Comparison of ENCODE assay signal across 12 cellular contexts in genomic region chr1:51736702-51737101, GRCh38.
A peak's percentile ranks its signal among the peaks of the same experiment; 100 is the strongest.
DNase-seq lines count a peak whose midpoint lies in the region; TF ChIP-seq lines count a peak whose summit lies in the region.
"Had no signal": no experiment of that assay in that cellular context is flagged by ENCODE, and none has a peak within 500 bp of the region (broad histone marks: within the 10 kb centered on the region; RNA-seq: fewer than 3 reads in every experiment).

No MANE protein-coding gene starts in this region.

- no peak overlapping the region for H3K4me2 ChIP-seq in mesenchymal stem cell (ENCODE audit: low read length, poor library complexity, severe bottlenecking)

- no peak for TF ChIP-seq POLR2A in testis (IDR thresholded peaks at IDR 0.05)

- no peak overlapping the region for H3K4ac ChIP-seq in mesenchymal stem cell (ENCODE audit: low read depth in 1 of 2, low read length in 2 of 2)

- H4K91ac ChIP-seq in mesenchymal stem cell (ENCODE audit: low read length), result no peak overlapping the region

- H4K8ac ChIP-seq in mesenchymal stem cell (ENCODE audit: low read length), result no peak overlapping the region

- no peaks in the 10 kb centered on the region for H3K9me3 Mint-ChIP-seq in MCF 10A (ENCODE audit: unreplicated experiment)

- H3K36me3 Mint-ChIP-seq in MCF 10A (ENCODE audit: insufficient read depth, unreplicated experiment), result no peaks in the 10 kb centered on the region

- in situ Hi-C loops in Caki2 (cut with HindIII; ENCODE audit: low pct_unique_long_range_greater_than_20kb, low sequenced_read_pairs), result no loop called here

- DNase-seq in Caki2 (ENCODE audit: low read depth) (peak; percentile 85), LoVo (ENCODE audit: low spot score) (peak; percentile 71), MCF 10A (ENCODE audit: unreplicated experiment) (peak; percentile 80), mesenchymal stem cell (peak; percentile 50), NCI-H146 treated with DMSO at 0.1 percent for 48 hours (lab: John Stamatoyannopoulos, UW; ENCODE audit: unreplicated experiment) (no peak), GM19240 (ENCODE audit: insufficient read length, low spot score) (no peak), testis (no peak)
- DNase-seq in activated CD4-positive, CD25-positive, alpha-beta regulatory T cell treated with anti-CD3 and anti-CD28 coated beads, Interleukin-2, amount 50 U/mL, for 72 hours, result no peak
- DNase-seq: activated CD4-positive, alpha-beta T cell treated with anti-CD3 and anti-CD28 coated beads, Interleukin-2, amount 50 U/mL, for 1 hour; cortex of kidney; mucosa of descending colon; NCI-H1694 had no signal

- no peak overlapping the region for H2BK12ac ChIP-seq in mesenchymal stem cell (ENCODE audit: low read length in 2 of 2)

- H3K27ac Mint-ChIP-seq in MCF 10A (ENCODE audit: low read depth, unreplicated experiment), result peak overlapping the region; percentile 89

- intact Hi-C loops in MCF 10A (cut with micrococcal nuclease), result no loop called here
- intact Hi-C loops in testis (cut with DNase I; ENCODE audit: low total_unique reads), result no loop called here

- H3K4me1 ChIP-seq in mesenchymal stem cell (ENCODE audit: control insufficient read depth, insufficient read depth, low read depth, low read length), result peaks cover 3% of the 10 kb centered on the region
- H3K4me1 ChIP-seq in testis, result peaks cover 45% of the 10 kb centered on the region

- no peak overlapping the region for H2BK5ac ChIP-seq in mesenchymal stem cell (ENCODE audit: low read depth, low read length, poor library complexity, severe bottlenecking)

- H3K27me3 Mint-ChIP-seq in MCF 10A (ENCODE audit: insufficient read depth, unreplicated experiment), result no peaks in the 10 kb centered on the region

- peaks cover 46% of the 10 kb centered on the region for H3K4me1 Mint-ChIP-seq in MCF 10A (ENCODE audit: insufficient read depth, unreplicated experiment)

- H3K27me3 ChIP-seq in mesenchymal stem cell (ENCODE audit: control insufficient read depth in 1 of 2, insufficient read depth in 1 of 2, low read length in 2 of 2), result no peaks in the 10 kb centered on the region
- H3K27me3 ChIP-seq in testis, result no peaks in the 10 kb centered on the region

- H3K18ac ChIP-seq in mesenchymal stem cell (ENCODE audit: low read depth in 1 of 2, low read length in 2 of 2), result no peak overlapping the region

- no peak overlapping the region for H2BK120ac ChIP-seq in mesenchymal stem cell (ENCODE audit: low read depth, low read length)

- no peak overlapping the region for H3K9ac ChIP-seq in mesenchymal stem cell (ENCODE audit: low read length)

- H2AFZ ChIP-seq in mesenchymal stem cell (ENCODE audit: low read depth, low read length), result no peak overlapping the region

- H3K4me3 ChIP-seq in mesenchymal stem cell (ENCODE audit: insufficient read depth in 1 of 2, low read depth in 1 of 2, low read length in 2 of 2) (no peak overlapping the region), testis (no peak overlapping the region)
- H3K4me3 ChIP-seq: mucosa of descending colon had no signal

- H3K27ac ChIP-seq in mesenchymal stem cell (ENCODE audit: low read length, poor library complexity, severe bottlenecking), result no peak overlapping the region
- no peak overlapping the region for H3K27ac ChIP-seq in testis

- CTCF ChIA-PET in MCF 10A (lab: Yijun Ruan, JAX), result interaction anchor here (0.7 to 1.0 kb wide), 3 partner anchors 13 to 84 kb away, joined by 3 to 5 read pairs (median 4); no protein-coding TSS in a partner anchor

- H3K9me3 ChIP-seq in mesenchymal stem cell (ENCODE audit: control insufficient read depth, low read length) (no peaks in the 10 kb centered on the region), testis (no peaks in the 10 kb centered on the region)
- H3K9me3 ChIP-seq: mucosa of descending colon had no signal

- BruUV-seq in MCF 10A (replicated peaks; lab: Mats Ljungman, UMichigan), result no TSS peak

- H2BK15ac ChIP-seq in mesenchymal stem cell (ENCODE audit: low read depth, poor library complexity, severe bottlenecking), result no peak overlapping the region

- POLR2A ChIA-PET in MCF 10A (lab: Yijun Ruan, JAX), result interaction anchor here (0.6 to 2.0 kb wide), 11 partner anchors 9 to 121 kb away, joined by 3 to 17 read pairs (median 4); no protein-coding TSS in a partner anchor

- no peak overlapping the region for H2AK5ac ChIP-seq in mesenchymal stem cell (ENCODE audit: low read length, severe bottlenecking)

- no peak overlapping the region for H3K23ac ChIP-seq in mesenchymal stem cell (ENCODE audit: low read length in 2 of 2)

- H3K4me3 Mint-ChIP-seq in MCF 10A (ENCODE audit: unreplicated experiment), result peak overlapping the region; percentile 59

- H3K36me3 ChIP-seq in mesenchymal stem cell (ENCODE audit: control insufficient read depth in 1 of 2, insufficient read depth in 2 of 2, low read depth in 1 of 2, low read length in 2 of 2), result no peaks in the 10 kb centered on the region
- no peaks in the 10 kb centered on the region for H3K36me3 ChIP-seq in testis (ENCODE audit: low read depth, missing control alignments)

- peaks cover 6% of the 10 kb centered on the region for H3K79me1 ChIP-seq in mesenchymal stem cell (replicated peaks; ENCODE audit: low read length, poor library complexity, severe bottlenecking)

- TF ChIP-seq CTCF in MCF 10A (IDR thresholded peaks at IDR 0.05; ENCODE audit: unreplicated experiment) (no peak), testis (IDR thresholded peaks at IDR 0.05) (no peak)

- H3K14ac ChIP-seq in mesenchymal stem cell (ENCODE audit: low read length in 2 of 2), result no peak overlapping the region

Comparison
In these comparisons a context has a peak if more than half of its experiments do, and no peak if none do; other contexts are left out.
1. DNase-seq: peak in Caki2 (single experiment), LoVo (single experiment), MCF 10A (single experiment) and mesenchymal stem cell (single experiment); none in NCI-H146 treated with DMSO at 0.1 percent for 48 hours (single experiment), activated CD4-positive, CD25-positive, alpha-beta regulatory T cell treated with anti-CD3 and anti-CD28 coated beads, Interleukin-2, amount 50 U/mL, for 72 hours (single experiment), GM19240 (single experiment) and testis (single experiment).